ENCODE assay signal across 30 cellular contexts in the genomic region with DNA sequence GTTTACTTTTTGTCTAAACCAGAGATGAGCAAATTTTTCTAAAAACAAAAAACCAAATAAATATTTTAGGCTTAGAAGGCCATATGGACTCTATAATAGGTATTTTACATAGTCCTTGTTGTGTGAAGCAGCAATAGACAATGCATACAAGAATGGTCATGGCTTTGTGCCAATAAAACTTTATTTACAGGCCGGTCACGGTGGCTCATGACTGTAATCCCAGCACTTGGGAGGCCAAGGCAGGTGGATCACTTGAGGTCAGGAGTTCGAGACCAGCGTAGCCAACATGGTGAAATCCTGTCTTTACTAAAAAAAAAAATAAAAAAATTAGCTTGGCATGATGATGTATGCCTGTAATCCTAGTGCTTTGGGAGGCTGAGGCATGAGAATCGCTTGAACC.
"Had no signal": no experiment of that assay in that cellular context is flagged by ENCODE, and none has a peak within 500 bp of the region (broad histone marks: within the 10 kb centered on the region; RNA-seq: fewer than 3 reads in every experiment).

No MANE protein-coding gene starts in this region.

- ATAC-seq: activated CD4-positive, CD25-positive, alpha-beta regulatory T cell treated with anti-CD3 and anti-CD28 coated beads, Interleukin-2, amount 50 U/mL, for 24 hours; activated CD8-positive, alpha-beta T cell treated with anti-CD3 and anti-CD28 coated beads for 36 hours; activated naive CD8-positive, alpha-beta T cell treated with anti-CD3 and anti-CD28 coated beads, Interleukin-2, amount 50 U/mL, for 24 hours; activated T-cell treated with anti-CD3 and anti-CD28 coated beads, Interleukin-2, amount 50 U/mL, for 4 hours; body of pancreas; gastroesophageal sphincter; T-helper 17 cell had no signal

- H3K4me1 ChIP-seq: adrenal gland, body of pancreas, gastroesophageal sphincter had no signal

- H3K36me3 ChIP-seq: adrenal gland, colonic mucosa, esophagus squamous epithelium, gastroesophageal sphincter, heart right ventricle, WERI-Rb-1 had no signal

- H3K27ac ChIP-seq: adrenal gland, body of pancreas, colonic mucosa, epithelial cell of prostate, gastroesophageal sphincter, WERI-Rb-1 had no signal

- DNase-seq: activated B cell treated with CpG ODN at 0.5 μM for 24 hours; activated CD4-positive, alpha-beta T cell treated with anti-CD3 and anti-CD28 coated beads for 48 hours; activated CD4-positive, alpha-beta T cell treated with anti-CD3 and anti-CD28 coated beads, Interleukin-2, amount 50 U/mL, for 1 hour; activated CD4-positive, alpha-beta T cell treated with anti-CD3 and anti-CD28 coated beads, Interleukin-2, amount 50 U/mL, for 48 hours; activated CD8-positive, alpha-beta memory T cell treated with anti-CD3 and anti-CD28 coated beads for 24 hours; activated CD8-positive, alpha-beta T cell treated with anti-CD3 and anti-CD28 coated beads for 36 hours; activated effector memory CD4-positive, alpha-beta T cell treated with anti-CD3 and anti-CD28 coated beads, Interleukin-2, amount 50 U/mL, for 16 hours; activated naive CD4-positive, alpha-beta T cell treated with anti-CD3 and anti-CD28 coated beads for 36 hours; activated naive CD8-positive, alpha-beta T cell treated with anti-CD3 and anti-CD28 coated beads for 36 hours; activated naive CD8-positive, alpha-beta T cell treated with anti-CD3 and anti-CD28 coated beads, Interleukin-2, amount 50 U/mL, for 24 hours; activated T-cell treated with anti-CD3 and anti-CD28 coated beads, Interleukin-2, amount 50 U/mL, for 4 hours; adrenal gland; amygdala; aorta; body of pancreas; caudate nucleus; colonic mucosa; effector CD4-positive, alpha-beta T cell; esophagus squamous epithelium; foreskin melanocyte; heart right ventricle; T-helper 1 cell; T-helper 17 cell; T1000; WERI-Rb-1 had no signal

- H3K27me3 ChIP-seq: adrenal gland, body of pancreas, colonic mucosa, esophagus squamous epithelium, gastroesophageal sphincter, heart right ventricle had no signal

- FAIRE-seq: endometrium, endothelial cell of umbilical vein had no signal

- H3K9me3 ChIP-seq: adrenal gland, body of pancreas, colonic mucosa, esophagus squamous epithelium, gastroesophageal sphincter, heart right ventricle had no signal

- H3K4me3 ChIP-seq: adrenal gland, body of pancreas, colonic mucosa, esophagus squamous epithelium, gastroesophageal sphincter, heart right ventricle had no signal
